ENCODE assay signal across 24 cellular contexts in the genomic region with DNA sequence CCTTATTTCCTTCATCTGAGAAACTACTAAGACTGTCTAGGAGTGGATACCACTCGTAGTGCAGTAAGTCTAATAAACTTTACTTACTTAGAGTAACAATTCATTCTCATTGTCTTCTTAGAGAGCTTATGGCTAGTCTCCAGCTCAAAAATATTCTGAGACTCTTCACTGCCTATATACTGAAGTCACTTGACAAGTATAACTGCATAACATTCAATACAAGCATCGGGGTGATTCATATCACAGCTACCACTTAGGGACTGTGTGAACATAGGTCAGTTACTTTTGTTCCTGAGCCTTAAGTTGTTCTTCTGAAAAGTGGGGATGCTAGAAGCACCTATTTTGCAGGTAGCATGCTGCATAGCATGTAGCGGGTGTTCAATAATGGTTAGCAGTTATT.
"Had no signal": no experiment of that assay in that cellular context is flagged by ENCODE, and none has a peak within 500 bp of the region (broad histone marks: within the 10 kb centered on the region; RNA-seq: fewer than 3 reads in every experiment).

No MANE protein-coding gene starts in this region.

- FAIRE-seq: endometrium had no signal

- H3K27ac ChIP-seq: esophagus muscularis mucosa, gastrocnemius medialis, left lung, neural progenitor cell, parathyroid adenoma, right lobe of liver, suprapubic skin, transverse colon, vagina had no signal

- DNase-seq: cortex of kidney; effector memory CD8-positive, alpha-beta T cell; gastrocnemius medialis; head of caudate nucleus; left cardiac atrium; left lung; mesendoderm; midbrain; naive thymus-derived CD4-positive, alpha-beta T cell; right lobe of liver; stimulated activated CD4-positive, alpha-beta T cell treated with anti-CD3 and anti-CD28 coated beads, Interleukin-12 subunit alpha, Interleukin-12 subunit beta, amount 100 ng/mL, for 4 hours; stimulated activated CD4-positive, alpha-beta T cell treated with anti-CD3 and anti-CD28 coated beads, Interleukin-1b, Interleukin-23, amount 100 ng/mL, for 48 hours; stimulated activated CD4-positive, alpha-beta T cell treated with anti-CD3 and anti-CD28 coated beads, Interleukin-4, amount 100 ng/mL, for 1 hour; stimulated activated CD8-positive, alpha-beta memory T cell treated with anti-CD3 and anti-CD28 coated beads, Interleukin-4, amount 100 ng/mL, for 48 hours; stimulated activated naive CD4-positive, alpha-beta T cell; stimulated activated naive CD8-positive, alpha-beta T cell treated with anti-CD3 and anti-CD28 coated beads, Interleukin-15, amount 100 ng/mL, for 72 hours; transverse colon had no signal

- H3K36me3 ChIP-seq: esophagus muscularis mucosa, gastrocnemius medialis, left lung, neural progenitor cell, right lobe of liver, suprapubic skin, transverse colon, vagina had no signal

- H2AFZ ChIP-seq: neural progenitor cell, parathyroid adenoma had no signal

- H3K4me2 ChIP-seq: neural progenitor cell, smooth muscle cell had no signal

- H3K4me1 ChIP-seq: esophagus muscularis mucosa, gastrocnemius medialis, left lung, neural progenitor cell, right lobe of liver, suprapubic skin, transverse colon, vagina had no signal

- H3K27me3 ChIP-seq: gastrocnemius medialis, left lung, neural progenitor cell, right lobe of liver, transverse colon, vagina had no signal

- H3K9me3 ChIP-seq: esophagus muscularis mucosa, gastrocnemius medialis, left lung, right lobe of liver, suprapubic skin, transverse colon, vagina had no signal

- H3K9ac ChIP-seq: neural progenitor cell, parathyroid adenoma had no signal

- ATAC-seq: effector memory CD8-positive, alpha-beta T cell; gastrocnemius medialis; left cardiac atrium; left lung; naive thymus-derived CD4-positive, alpha-beta T cell; right lobe of liver; stimulated activated naive CD8-positive, alpha-beta T cell treated with anti-CD3 and anti-CD28 coated beads, Interleukin-15, amount 100 ng/mL, for 72 hours had no signal

- H3K4me3 ChIP-seq: esophagus muscularis mucosa, gastrocnemius medialis, left lung, neural progenitor cell, right lobe of liver, smooth muscle cell, suprapubic skin, transverse colon, vagina had no signal
